In the genomic region with DNA sequence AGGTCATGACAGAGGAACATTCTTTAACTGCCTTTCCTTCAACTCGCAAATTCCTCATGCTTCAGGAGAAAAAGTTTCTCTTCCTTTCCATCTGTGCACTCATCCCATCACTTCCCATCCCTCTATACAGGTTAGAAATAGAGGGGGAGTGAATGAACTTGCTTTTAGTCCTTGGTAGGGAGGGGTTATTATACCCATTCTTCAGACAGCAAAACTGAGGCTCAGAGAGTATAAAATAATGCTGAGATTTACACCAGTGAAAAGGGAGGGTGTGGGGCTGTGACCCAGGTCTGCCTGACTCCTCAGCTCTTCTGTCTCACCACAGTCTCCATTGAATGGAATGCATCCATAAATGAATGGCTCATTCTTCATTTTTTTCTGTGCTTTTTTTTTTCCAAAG, we compare ENCODE assay signal across 3 cellular contexts.
TF ChIP-seq lines count a peak whose summit lies in the region.

No MANE protein-coding gene starts in this region.

TF ChIP-seq in HepG2, 621 proteins besides CTCF, POLR2A, EP300 and RAD21:
- no peak for TF ChIP-seq NR2F6 (IDR thresholded peaks at IDR 0.05)
- TF ChIP-seq NR2F6 (CRISPR knock-in tag; IDR thresholded peaks at IDR 0.05), result no peak
- TF ChIP-seq, protein P1, sequence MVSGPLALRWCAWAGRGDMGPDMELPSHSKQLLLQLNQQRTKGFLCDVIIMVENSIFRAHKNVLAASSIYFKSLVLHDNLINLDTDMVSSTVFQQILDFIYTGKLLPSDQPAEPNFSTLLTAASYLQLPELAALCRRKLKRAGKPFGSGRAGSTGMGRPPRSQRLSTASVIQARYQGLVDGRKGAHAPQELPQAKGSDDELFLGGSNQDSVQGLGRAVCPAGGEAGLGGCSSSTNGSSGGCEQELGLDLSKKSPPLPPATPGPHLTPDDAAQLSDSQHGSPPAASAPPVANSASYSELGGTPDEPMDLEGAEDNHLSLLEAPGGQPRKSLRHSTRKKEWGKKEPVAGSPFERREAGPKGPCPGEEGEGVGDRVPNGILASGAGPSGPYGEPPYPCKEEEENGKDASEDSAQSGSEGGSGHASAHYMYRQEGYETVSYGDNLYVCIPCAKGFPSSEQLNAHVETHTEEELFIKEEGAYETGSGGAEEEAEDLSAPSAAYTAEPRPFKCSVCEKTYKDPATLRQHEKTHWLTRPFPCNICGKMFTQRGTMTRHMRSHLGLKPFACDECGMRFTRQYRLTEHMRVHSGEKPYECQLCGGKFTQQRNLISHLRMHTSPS (CRISPR knock-in tag; IDR thresholded peaks at IDR 0.05; ENCODE audit: low read depth), result no peak
- TF ChIP-seq ZNF629 (CRISPR knock-in tag; conservative IDR thresholded peaks at IDR 0.05), result peak; percentile 58; the same call in 1 of the 2 replicates
- no peak for TF ChIP-seq XRCC5 (optimal IDR thresholded peaks at IDR 0.05; ENCODE audit: low read length)
- no peak for TF ChIP-seq SATB2 (CRISPR knock-in tag; IDR thresholded peaks at IDR 0.05)

TF ChIP-seq in K562, 482 proteins besides CTCF, POLR2A, EP300 and RAD21:
- TF ChIP-seq RBM25 (IDR thresholded peaks at IDR 0.05; ENCODE audit: low read depth, low read length, severe bottlenecking) (peak; percentile 81), BRD4 (IDR thresholded peaks at IDR 0.05) (no peak)

TF ChIP-seq in H1, 55 proteins besides CTCF, POLR2A, EP300 and RAD21:
- 0 out of 2 replicates have a peak, but pooled peaks have one; percentile 33 for TF ChIP-seq KDM1A (IDR thresholded peaks at IDR 0.05; ENCODE audit: borderline replicate concordance, low read length)
- no peak for TF ChIP-seq EGR1 (IDR thresholded peaks at IDR 0.05; ENCODE audit: borderline replicate concordance, low read depth, low read length)
